7 cellular contexts compared by ENCODE assay signal in genomic region chrX:119768436-119768835, GRCh38. TPM values are rescaled to one million over a fixed set of nuclear protein-coding genes. Genes with fewer than 3 reads are reported as not detected.
A peak's percentile ranks its signal among the peaks of the same experiment; 100 is the strongest.
DNase-seq lines count a peak whose midpoint lies in the region; TF ChIP-seq lines count a peak whose summit lies in the region.
"Not testable (repeated sequence)": the region's sequence is repeated elsewhere in the genome, so short reads cannot be mapped to it uniquely, and the experiment has no call there.

No MANE protein-coding gene starts in this region.

- DNase-seq in Caki2 (ENCODE audit: low read depth), result peak; percentile 52
- peak; percentile 28 for DNase-seq in HCEC 1CT
- DNase-seq in M059J (ENCODE audit: low read depth), result peak; percentile 87
- peak; percentile 49 to 70 for DNase-seq in SJCRH30
- peak; percentile 72 for DNase-seq in amniotic epithelial cell (ENCODE audit: low read depth)
- peak; percentile 78 for DNase-seq in choroid plexus epithelial cell (ENCODE audit: low read depth)
- peak; percentile 19 for DNase-seq in myocyte (ENCODE audit: low read depth)

- H3K36me3 ChIP-seq in SJCRH30, result not testable (repeated sequence)

- H3K4me1 ChIP-seq in SJCRH30, result peaks cover 14% of the 10 kb centered on the region

- in situ Hi-C loops in Caki2 (cut with HindIII; ENCODE audit: low pct_unique_long_range_greater_than_20kb, low sequenced_read_pairs), result not testable (repeated sequence)

- H3K9me3 ChIP-seq in SJCRH30 (replicated peaks), result not testable (repeated sequence)

- H3K27ac ChIP-seq in SJCRH30, result peak overlapping the region; percentile 1; the same call in 1 of the 2 replicates

- not testable (repeated sequence) for H3K4me3 ChIP-seq in SJCRH30; choroid plexus epithelial cell (ENCODE audit: low read depth, low read length)

- not testable (repeated sequence) for H3K27me3 ChIP-seq in SJCRH30

- not testable (repeated sequence) for TF ChIP-seq CTCF in choroid plexus epithelial cell (conservative IDR thresholded peaks at IDR 0.05; ENCODE audit: low read depth, low read length)

RNA-seq across cellular contexts. Expression of gene SOWAHD, which starts 10.0 kb away (rescaled TPM):
- total RNA-seq in Caki2 (2014; rRNA removed; shearing (Covaris generic); ENCODE audit: low replicate concordance), result 1.5 TPM in 1 of 2 replicates, not detected in the other
- total RNA-seq in M059J (2014; rRNA removed; shearing (Covaris generic)), result 1.8 and 3.0 TPM in 2 replicates
- total RNA-seq in SJCRH30 (2014; rRNA removed; shearing (Covaris generic)), result not detected in 2 replicates
- total RNA-seq in myocyte, result 0.31 TPM in 1 of 2 replicates, not detected in the other
- 0.20 TPM for polyA plus RNA-seq in myocyte (2012)

RNA-seq across cellular contexts. Expression of gene RPL39, which starts 23.0 kb away (rescaled TPM):
- total RNA-seq in Caki2 (2014; rRNA removed; shearing (Covaris generic); ENCODE audit: low replicate concordance), result 2,019 and 2,237 TPM in 2 replicates
- total RNA-seq in M059J (2014; rRNA removed; shearing (Covaris generic)), result 4,086 and 14,063 TPM in 2 replicates
- total RNA-seq in SJCRH30 (2014; rRNA removed; shearing (Covaris generic)), result 7,998 and 9,259 TPM in 2 replicates
- 4,489 and 7,031 TPM in 2 replicates for total RNA-seq in myocyte
- 1,918 TPM for polyA plus RNA-seq in myocyte (2012)

Comparison
In these comparisons a context has a peak if more than half of its experiments do, and no peak if none do; other contexts are left out.
1. DNase-seq: peak in every context shown above with its lines; median percentile 87 in M059J; 78 in choroid plexus epithelial cell; 72 in amniotic epithelial cell; 60 in SJCRH30; 52 in Caki2; 28 in HCEC 1CT; 19 in myocyte.